8 cellular contexts compared by ENCODE assay signal in genomic region chr1:40338745-40339419, GRCh38. TPM values are rescaled to one million over a fixed set of nuclear protein-coding genes. Genes with fewer than 3 reads are reported as not detected.
DNase-seq lines count a peak whose midpoint lies in the region; ATAC-seq, FAIRE-seq and TF ChIP-seq lines count a peak whose summit lies in the region.

No MANE protein-coding gene starts in this region.

- H3K36me3 ChIP-seq in parathyroid adenoma (ENCODE audit: control insufficient read depth, insufficient read depth, low read length) (no peaks in the 10 kb centered on the region), thyroid gland (no peaks in the 10 kb centered on the region)

- no peak overlapping the region for H3K4me2 ChIP-seq in parathyroid adenoma (ENCODE audit: low read length)

- H3K4me1 ChIP-seq in parathyroid adenoma = no peaks in the 10 kb centered on the region
- no peaks in the 10 kb centered on the region for H3K4me1 ChIP-seq in thyroid gland

- H2AFZ ChIP-seq in parathyroid adenoma = no peak overlapping the region

- no peaks in the 10 kb centered on the region for H3K79me2 ChIP-seq in parathyroid adenoma

- H3K27ac ChIP-seq in parathyroid adenoma (no peak overlapping the region), thyroid gland (no peak overlapping the region)

- no peak for TF ChIP-seq POLR2A in GM12892 (IDR thresholded peaks at IDR 0.05; ENCODE audit: low read depth, low read length)
- no peak for TF ChIP-seq POLR2A in thyroid gland (IDR thresholded peaks at IDR 0.05)

- TF ChIP-seq CTCF in parathyroid adenoma (IDR thresholded peaks at IDR 0.05) = peak; percentile 91
- TF ChIP-seq CTCF in thyroid gland (IDR thresholded peaks at IDR 0.05) = peak; percentile 93 to 99 (median 98)

- H3K9me3 ChIP-seq in parathyroid adenoma (ENCODE audit: control insufficient read depth, low read length) (no peaks in the 10 kb centered on the region), thyroid gland (no peaks in the 10 kb centered on the region)

- intact Hi-C loops in thyroid gland (cut with DNase I) = loop anchor here (5.0 to 10.0 kb wide), 3 partner anchors 66 to 252 kb away; no protein-coding TSS in a partner anchor

- DNase-seq in GM12892 (ENCODE audit: insufficient read length) (peak; percentile 46), NCI-H1105 treated with DMSO at 0.1 percent for 48 hours (lab: John Stamatoyannopoulos, UW) (peak; percentile 70), SKM-1 (lab: John Stamatoyannopoulos, UW; ENCODE audit: unreplicated experiment) (peak; percentile 54), glomerular visceral epithelial cell (ENCODE audit: extremely low spot score) (peak; percentile 88), thyroid gland (peak; percentile 84 to 89)
- DNase-seq in activated naive CD4-positive, alpha-beta T cell treated with anti-CD3 and anti-CD28 coated beads, Interleukin-2, amount 50 U/mL, for 16 hours = peak; percentile 89

- WGBS in thyroid gland, 2 donors = 29 to 32% methylated on average over 21 of the region's 21 CpGs

- peak; percentile 92 for FAIRE-seq in GM12892 (lab: Jason Lieb, UNC)

- ATAC-seq in HG02840 (IDR thresholded peaks at IDR 0.05; ENCODE audit: low FRiP score, unreplicated experiment) = no peak

- H3K9ac ChIP-seq in parathyroid adenoma = no peak overlapping the region

- H3K27me3 ChIP-seq in parathyroid adenoma (ENCODE audit: control insufficient read depth, insufficient read depth, low read length) (no peaks in the 10 kb centered on the region), thyroid gland (no peaks in the 10 kb centered on the region)

- no peak overlapping the region for H3K4me3 ChIP-seq in parathyroid adenoma (ENCODE audit: low read depth, low read length)
- no peak overlapping the region for H3K4me3 ChIP-seq in thyroid gland (replicated peaks in 1 of 3)

RNA-seq across cellular contexts. Expression of gene COL9A2, which starts 21.8 kb away (rescaled TPM):
- polyA plus RNA-seq in GM12892 (2012; ENCODE audit: missing spikeins) = 19.1 TPM
- total RNA-seq in thyroid gland = 10 to 100 TPM in 2 of 4 donors, 1 to 10 TPM in 2; 6.2 to 21.6 (median 11.7) TPM

RNA-seq across cellular contexts. Expression of gene SMAP2, which starts 34.6 kb away (rescaled TPM):
- 122 TPM for polyA plus RNA-seq in GM12892 (2012; ENCODE audit: missing spikeins)
- total RNA-seq in thyroid gland = 10 to 100 TPM; 21.9 to 29.3 (median 26.8) TPM
